ENCODE assay signal across 24 cellular contexts in genomic region chr10:132726194-132726593, GRCh38. TPM values are rescaled to one million over a fixed set of nuclear protein-coding genes. Genes with fewer than 3 reads are reported as not detected.
"Had no signal": no experiment of that assay in that cellular context is flagged by ENCODE, and none has a peak within 500 bp of the region (broad histone marks: within the 10 kb centered on the region; RNA-seq: fewer than 3 reads in every experiment).

No MANE protein-coding gene starts in this region.

- H3K27me3 ChIP-seq: SJCRH30 had no signal

- ATAC-seq: Panc1, PC-3, SK-N-SH treated with all-trans-retinoic acid at 6 μM for 48 hours had no signal

- H3K9me3 ChIP-seq: SJCRH30 had no signal

- DNase-seq: KBM-7, MM.1S, NCI-H1092 treated with DMSO at 0.1 percent for 48 hours, NCI-H1436, NCI-H187, NCI-H2029, NCI-H2081 treated with DMSO at 0.1 percent for 48 hours, NCI-H2171, NCI-H226, NCI-H446, NCI-H510A, NCI-H524 treated with DMSO at 0.1 percent for 48 hours, NCI-H69, NCI-H774, PC-3, SHP77 treated with DMSO at 0.1 percent for 48 hours, SJCRH30, T-helper 1 cell had no signal

- H3K36me3 ChIP-seq: SJCRH30 had no signal

- H3K27ac ChIP-seq: RWPE1, SJCRH30 had no signal

- H3K4me3 ChIP-seq: SJCRH30 had no signal

RNA-seq across cellular contexts. Expression of gene NKX6-2, which starts 59.8 kb away (rescaled TPM):
- total RNA-seq: HT-29, LHCN-M2, OCI-LY7, PC-3, SJCRH30 had no signal
